In the genomic region with DNA sequence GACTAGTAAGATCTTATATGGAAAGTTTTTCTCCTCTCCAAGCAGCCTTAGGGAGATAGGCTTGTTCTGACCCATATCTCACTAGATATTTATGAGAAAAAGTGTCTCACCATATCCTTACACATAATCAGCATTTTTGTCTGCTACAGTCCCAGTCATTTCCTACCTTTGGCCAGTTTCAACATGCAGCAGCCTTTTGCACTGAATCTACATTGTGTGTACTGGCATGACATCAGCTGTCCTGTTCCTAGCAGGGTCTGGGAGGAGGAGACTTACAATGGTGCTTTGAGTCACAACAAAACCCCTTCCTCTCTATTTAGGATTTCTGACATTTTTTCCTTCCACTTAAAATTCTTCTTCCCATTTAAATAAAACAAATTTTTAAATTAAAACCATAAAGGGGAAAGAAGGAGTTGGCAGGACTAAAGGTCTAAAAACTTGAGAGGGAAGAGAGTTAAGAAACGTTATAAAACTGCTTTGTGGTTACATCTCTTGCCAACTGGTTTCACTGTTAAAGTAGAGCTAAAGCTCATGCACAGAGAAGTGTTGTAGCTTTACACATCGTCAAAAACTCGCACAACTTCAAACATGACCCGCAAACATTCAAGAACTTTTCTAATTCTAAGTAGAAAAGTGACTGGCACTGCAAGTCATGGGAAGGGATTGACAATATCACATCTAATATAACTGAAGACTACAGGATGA, we compare ENCODE assay signal across 8 cellular contexts. TPM values are rescaled to one million over a fixed set of nuclear protein-coding genes. Genes with fewer than 3 reads are reported as not detected.
A peak's percentile ranks its signal among the peaks of the same experiment; 100 is the strongest.
DNase-seq lines count a peak whose midpoint lies in the region; ATAC-seq and TF ChIP-seq lines count a peak whose summit lies in the region.

No MANE protein-coding gene starts in this region.

- peak overlapping the region; percentile 78 for H3K27ac ChIP-seq in SU-DHL-6 (ENCODE audit: low read depth, low read length)
- peak overlapping the region; percentile 84 to 94 (median 90) for H3K27ac ChIP-seq in esophagus squamous epithelium
- peak overlapping the region; percentile 76 for H3K27ac ChIP-seq in psoas muscle

- peak in 1 of 4 donors; percentile 39 for TF ChIP-seq POLR2A in esophagus squamous epithelium (IDR thresholded peaks at IDR 0.05)
- no peak for TF ChIP-seq POLR2A in erythroblast (IDR thresholded peaks at IDR 0.05; ENCODE audit: low read length)

- no peaks in the 10 kb centered on the region for H4K20me1 ChIP-seq in SU-DHL-6 (ENCODE audit: low read depth, low read length)

- H3K9me3 ChIP-seq in SU-DHL-6 (ENCODE audit: insufficient read depth, low read length) = no peaks in the 10 kb centered on the region
- H3K9me3 ChIP-seq in esophagus squamous epithelium = no peaks in the 10 kb centered on the region
- no peaks in the 10 kb centered on the region for H3K9me3 ChIP-seq in psoas muscle

- DNase-seq in SIG-M5 treated with dmso at 0.1 percent for 504 hours (lab: John Stamatoyannopoulos, UW; ENCODE audit: unreplicated experiment) (peak; percentile 67), SIG-M5 (lab: John Stamatoyannopoulos, UW) (no peak), esophagus squamous epithelium (lab: John Stamatoyannopoulos, UW) (no peak), psoas muscle (no peak), KG1 (lab: John Stamatoyannopoulos, UW) (no peak), erythroblast (lab: John Stamatoyannopoulos, UW) (no peak)

- peak overlapping the region; percentile 64 for H3K4me3 ChIP-seq in SU-DHL-6 (ENCODE audit: insufficient read depth, low read length, poor library complexity, severe bottlenecking)
- peak overlapping the region; percentile 28 to 73 (median 48) for H3K4me3 ChIP-seq in esophagus squamous epithelium
- H3K4me3 ChIP-seq in psoas muscle = peak overlapping the region; percentile 61

- no peak overlapping the region for H2AFZ ChIP-seq in SU-DHL-6 (ENCODE audit: low read depth, low read length, severe bottlenecking)

- H3K27me3 ChIP-seq in SU-DHL-6 (ENCODE audit: low read length) = no peaks in the 10 kb centered on the region
- H3K27me3 ChIP-seq in esophagus squamous epithelium = no peaks in the 10 kb centered on the region
- no peaks in the 10 kb centered on the region for H3K27me3 ChIP-seq in psoas muscle (ENCODE audit: insufficient read depth in 3 of 3, low read length in 2 of 3)

- peaks cover 15% of the 10 kb centered on the region for H3F3A ChIP-seq in SU-DHL-6 (ENCODE audit: insufficient read depth)

- H3K4me1 ChIP-seq in esophagus squamous epithelium = peaks cover 6 to 86% (median 35%) of the 10 kb centered on the region in 3 donors
- peaks cover 34% of the 10 kb centered on the region for H3K4me1 ChIP-seq in psoas muscle

- intact Hi-C loops in esophagus squamous epithelium (cut with DNase I) = no loop called here
- intact Hi-C loops in psoas muscle (cut with DNase I) = no loop called here

- 7 to 11% methylated on average over 4 of the region's 4 CpGs for WGBS in esophagus squamous epithelium, 2 donors
- WGBS in psoas muscle, 3 donors = 14 to 33% (median 18%) methylated on average over 4 of the region's 4 CpGs

- H3K9me2 ChIP-seq in SU-DHL-6 (replicated peaks; ENCODE audit: insufficient read depth, low read length) = no peaks in the 10 kb centered on the region

- H3K36me3 ChIP-seq in SU-DHL-6 (ENCODE audit: low read length) (no peaks in the 10 kb centered on the region), esophagus squamous epithelium (peaks cover 0 to 3% (median 0%) of the 10 kb centered on the region in 3 donors), psoas muscle (ENCODE audit: insufficient read depth in 1 of 2, low read depth in 1 of 2) (peaks cover 0 to 13% of the 10 kb centered on the region in 2 donors)

- peak overlapping the region; percentile 76 for H3K9ac ChIP-seq in SU-DHL-6 (ENCODE audit: low read length)

- H3K79me2 ChIP-seq in SU-DHL-6 (ENCODE audit: insufficient read depth, low read length) = peaks cover 35% of the 10 kb centered on the region

- TF ChIP-seq CTCF in SU-DHL-6 (IDR thresholded peaks at IDR 0.05; ENCODE audit: insufficient read depth, low read length, poor library complexity, severe bottlenecking) (no peak), esophagus squamous epithelium (IDR thresholded peaks at IDR 0.05) (no peak), psoas muscle (IDR thresholded peaks at IDR 0.05) (no peak)

- H3K4me2 ChIP-seq in SU-DHL-6 (ENCODE audit: low read depth, low read length, poor library complexity, severe bottlenecking) = peak overlapping the region; percentile 74

- ATAC-seq in HG03045 (IDR thresholded peaks at IDR 0.05; ENCODE audit: unreplicated experiment) (peak; percentile 47), psoas muscle (peak in 2 of 4 donors; percentile 31 to 34)

RNA-seq across cellular contexts. Expression of a gene that starts 53.3 kb away (rescaled TPM):
- total RNA-seq in esophagus squamous epithelium (10 to 100 TPM; 13.0 to 27.5 (median 21.2) TPM), psoas muscle (10 to 100 TPM in 1 of 4 donors, 1 to 10 TPM in 3; 5.2 to 10.7 (median 6.6) TPM)
- polyA plus RNA-seq in psoas muscle = 1 to 10 TPM; 7.2 to 8.2 (median 7.5) TPM
